Comparison of ENCODE assay signal across 2 cellular contexts in genomic region chr9:101333923-101334702, GRCh38.
A peak's percentile ranks its signal among the peaks of the same experiment; 100 is the strongest.
TF ChIP-seq lines count a peak whose summit lies in the region.

No MANE protein-coding gene starts in this region.

TF ChIP-seq in IMR-90, 13 proteins besides CTCF, POLR2A, EP300 and RAD21:
- TF ChIP-seq NFE2L2 (IDR thresholded peaks at IDR 0.05; ENCODE audit: low read depth, low read length), result no peak
- no peak for TF ChIP-seq BHLHE40 (IDR thresholded peaks at IDR 0.05; ENCODE audit: low read depth, low read length)
- no peak for TF ChIP-seq SMC3 (IDR thresholded peaks at IDR 0.05; ENCODE audit: low read depth, low read length)
- no peak for TF ChIP-seq MAFK (IDR thresholded peaks at IDR 0.05; ENCODE audit: low read depth, low read length)

TF ChIP-seq in HepG2, 621 proteins besides CTCF, POLR2A, EP300 and RAD21:
- TF ChIP-seq HNRNPK (IDR thresholded peaks at IDR 0.05; ENCODE audit: low read depth, low read length, poor library complexity, severe bottlenecking) (no peak), ZNF687 (CRISPR knock-in tag; IDR thresholded peaks at IDR 0.05) (peak; percentile 53), IRF2 (CRISPR knock-in tag; IDR thresholded peaks at IDR 0.05) (no peak), DR1 (CRISPR knock-in tag; IDR thresholded peaks at IDR 0.05) (no peak), ZNF709 (CRISPR knock-in tag; IDR thresholded peaks at IDR 0.05) (no peak), GFI1 (CRISPR knock-in tag; IDR thresholded peaks at IDR 0.05; ENCODE audit: borderline replicate concordance) (0 out of 2 replicates have a peak, but pooled peaks have one; percentile 46), REXO4 (CRISPR knock-in tag; IDR thresholded peaks at IDR 0.05; ENCODE audit: borderline replicate concordance) (no peak), MZF1 (CRISPR knock-in tag; IDR thresholded peaks at IDR 0.05; ENCODE audit: borderline replicate concordance) (no peak)
- TF ChIP-seq, protein P1, sequence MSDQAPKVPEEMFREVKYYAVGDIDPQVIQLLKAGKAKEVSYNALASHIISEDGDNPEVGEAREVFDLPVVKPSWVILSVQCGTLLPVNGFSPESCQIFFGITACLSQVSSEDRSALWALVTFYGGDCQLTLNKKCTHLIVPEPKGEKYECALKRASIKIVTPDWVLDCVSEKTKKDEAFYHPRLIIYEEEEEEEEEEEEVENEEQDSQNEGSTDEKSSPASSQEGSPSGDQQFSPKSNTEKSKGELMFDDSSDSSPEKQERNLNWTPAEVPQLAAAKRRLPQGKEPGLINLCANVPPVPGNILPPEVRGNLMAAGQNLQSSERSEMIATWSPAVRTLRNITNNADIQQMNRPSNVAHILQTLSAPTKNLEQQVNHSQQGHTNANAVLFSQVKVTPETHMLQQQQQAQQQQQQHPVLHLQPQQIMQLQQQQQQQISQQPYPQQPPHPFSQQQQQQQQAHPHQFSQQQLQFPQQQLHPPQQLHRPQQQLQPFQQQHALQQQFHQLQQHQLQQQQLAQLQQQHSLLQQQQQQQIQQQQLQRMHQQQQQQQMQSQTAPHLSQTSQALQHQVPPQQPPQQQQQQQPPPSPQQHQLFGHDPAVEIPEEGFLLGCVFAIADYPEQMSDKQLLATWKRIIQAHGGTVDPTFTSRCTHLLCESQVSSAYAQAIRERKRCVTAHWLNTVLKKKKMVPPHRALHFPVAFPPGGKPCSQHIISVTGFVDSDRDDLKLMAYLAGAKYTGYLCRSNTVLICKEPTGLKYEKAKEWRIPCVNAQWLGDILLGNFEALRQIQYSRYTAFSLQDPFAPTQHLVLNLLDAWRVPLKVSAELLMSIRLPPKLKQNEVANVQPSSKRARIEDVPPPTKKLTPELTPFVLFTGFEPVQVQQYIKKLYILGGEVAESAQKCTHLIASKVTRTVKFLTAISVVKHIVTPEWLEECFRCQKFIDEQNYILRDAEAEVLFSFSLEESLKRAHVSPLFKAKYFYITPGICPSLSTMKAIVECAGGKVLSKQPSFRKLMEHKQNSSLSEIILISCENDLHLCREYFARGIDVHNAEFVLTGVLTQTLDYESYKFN (CRISPR knock-in tag; conservative IDR thresholded peaks at IDR 0.05), result no peak
- TF ChIP-seq, protein P2, sequence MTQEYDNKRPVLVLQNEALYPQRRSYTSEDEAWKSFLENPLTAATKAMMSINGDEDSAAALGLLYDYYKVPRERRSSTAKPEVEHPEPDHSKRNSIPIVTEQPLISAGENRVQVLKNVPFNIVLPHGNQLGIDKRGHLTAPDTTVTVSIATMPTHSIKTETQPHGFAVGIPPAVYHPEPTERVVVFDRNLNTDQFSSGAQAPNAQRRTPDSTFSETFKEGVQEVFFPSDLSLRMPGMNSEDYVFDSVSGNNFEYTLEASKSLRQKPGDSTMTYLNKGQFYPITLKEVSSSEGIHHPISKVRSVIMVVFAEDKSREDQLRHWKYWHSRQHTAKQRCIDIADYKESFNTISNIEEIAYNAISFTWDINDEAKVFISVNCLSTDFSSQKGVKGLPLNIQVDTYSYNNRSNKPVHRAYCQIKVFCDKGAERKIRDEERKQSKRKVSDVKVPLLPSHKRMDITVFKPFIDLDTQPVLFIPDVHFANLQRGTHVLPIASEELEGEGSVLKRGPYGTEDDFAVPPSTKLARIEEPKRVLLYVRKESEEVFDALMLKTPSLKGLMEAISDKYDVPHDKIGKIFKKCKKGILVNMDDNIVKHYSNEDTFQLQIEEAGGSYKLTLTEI (CRISPR knock-in tag; conservative IDR thresholded peaks at IDR 0.05), result no peak
